13 cellular contexts compared by ENCODE assay signal in the genomic region with DNA sequence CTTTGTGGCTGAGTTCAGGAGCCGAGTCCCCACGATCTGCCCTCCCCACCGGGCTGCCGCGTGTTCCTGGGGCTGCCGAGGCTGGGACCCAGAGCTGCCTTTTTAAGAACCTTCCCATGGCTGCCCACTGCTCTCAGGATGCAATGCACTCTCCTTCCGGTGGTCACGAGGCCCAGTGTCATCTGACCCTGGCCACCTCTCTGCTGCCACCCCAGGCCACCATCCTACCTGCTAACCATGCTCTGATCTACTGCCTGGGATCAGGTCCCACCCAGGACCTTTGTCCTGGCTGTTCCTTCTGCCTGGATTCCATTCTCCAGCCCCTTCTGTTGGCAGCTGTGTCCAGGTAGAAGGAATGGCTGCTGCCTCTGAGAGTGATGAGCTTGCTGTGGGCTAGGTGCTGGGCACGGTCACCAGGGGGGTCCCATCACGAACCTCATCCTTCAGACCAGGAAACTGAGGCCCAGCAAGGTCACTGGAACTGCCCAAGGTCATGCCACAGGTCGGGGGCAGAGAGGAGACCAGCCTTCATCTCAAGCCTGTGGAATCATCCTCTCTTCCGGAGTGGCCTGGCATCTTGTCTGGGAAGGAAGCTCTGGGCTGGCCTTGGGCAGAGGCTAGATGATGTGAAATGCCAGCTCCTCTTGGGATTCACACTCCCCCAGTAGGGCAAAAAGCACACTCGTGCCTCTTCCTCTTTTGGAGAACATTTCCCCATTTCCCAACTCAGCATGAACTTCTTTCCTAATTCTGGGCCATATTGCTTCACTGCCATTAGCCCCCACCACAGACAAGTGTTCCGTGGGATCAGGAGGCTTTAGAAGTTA. TPM values are rescaled to one million over a fixed set of nuclear protein-coding genes. Genes with fewer than 3 reads are reported as not detected.
A peak's percentile ranks its signal among the peaks of the same experiment; 100 is the strongest.
DNase-seq lines count a peak whose midpoint lies in the region; ATAC-seq, FAIRE-seq and TF ChIP-seq lines count a peak whose summit lies in the region.
"Had no signal": no experiment of that assay in that cellular context is flagged by ENCODE, and none has a peak within 500 bp of the region (broad histone marks: within the 10 kb centered on the region; RNA-seq: fewer than 3 reads in every experiment).

No MANE protein-coding gene starts in this region.

- H2AFZ ChIP-seq in IMR-90 (replicated peaks; ENCODE audit: low read length, poor library complexity) (no peak overlapping the region), astrocyte (ENCODE audit: low read depth, low read length) (no peak overlapping the region)

- dilution Hi-C loops in IMR-90 (cut with HindIII; ENCODE audit: low sequenced_read_pairs, unreplicated experiment): no loop called here

- H3K56ac ChIP-seq in IMR-90 (ENCODE audit: extremely low read depth, insufficient read depth, low read length): no peak overlapping the region

- no peak overlapping the region for H3K4me3 ChIP-seq in IMR-90 (ENCODE audit: insufficient read depth, low read depth, low read length)
- no peak overlapping the region for H3K4me3 ChIP-seq in astrocyte (ENCODE audit: insufficient read depth, low read depth, low read length)
- H3K4me3 ChIP-seq in right lobe of liver: no peak overlapping the region
- H3K4me3 ChIP-seq in spleen: no peak overlapping the region

- H3K4me2 ChIP-seq in IMR-90 (ENCODE audit: low read depth, low read length) (no peak overlapping the region; the same call in 1 of the 2 replicates), astrocyte (ENCODE audit: low read length) (no peak overlapping the region)

- POLR2A ChIA-PET in IMR-90 (lab: Charles Lee; ENCODE audit: unreplicated experiment): no interaction called here
- POLR2A ChIA-PET in activated CD4-positive, alpha-beta T cell treated with anti-CD3 and anti-CD28 coated beads, Interleukin-2, amount 10 ng/mL, durations not matched to agents 7 days and 5 days (lab: Charles Lee): no interaction called here

- H3K4me3 Mint-ChIP-seq in astrocyte (ENCODE audit: unreplicated experiment): no peak overlapping the region
- no peak overlapping the region for H3K4me3 Mint-ChIP-seq in activated CD4-positive, alpha-beta T cell treated with anti-CD3 and anti-CD28 coated beads, Interleukin-2, amount 10 ng/mL, durations not matched to agents 7 days and 5 days
- H3K4me3 Mint-ChIP-seq: activated CD8-positive, alpha-beta T cell treated with anti-CD3 and anti-CD28 coated beads for 36 hours; naive thymus-derived CD8-positive, alpha-beta T cell had no signal

- no peak overlapping the region; the same call in 1 of the 2 replicates for H3K18ac ChIP-seq in IMR-90 (ENCODE audit: low read depth, low read length)

- H3K36me3 Mint-ChIP-seq in astrocyte (ENCODE audit: low read depth, unreplicated experiment): peaks cover 3% of the 10 kb centered on the region
- H3K36me3 Mint-ChIP-seq in activated CD4-positive, alpha-beta T cell treated with anti-CD3 and anti-CD28 coated beads, Interleukin-2, amount 10 ng/mL, durations not matched to agents 7 days and 5 days (ENCODE audit: low read depth): no peaks in the 10 kb centered on the region
- H3K36me3 Mint-ChIP-seq: naive thymus-derived CD8-positive, alpha-beta T cell had no signal

- H3K4me1 Mint-ChIP-seq in astrocyte (ENCODE audit: low read depth, unreplicated experiment): no peaks in the 10 kb centered on the region
- H3K4me1 Mint-ChIP-seq in activated CD4-positive, alpha-beta T cell treated with anti-CD3 and anti-CD28 coated beads, Interleukin-2, amount 10 ng/mL, durations not matched to agents 7 days and 5 days: no peaks in the 10 kb centered on the region

- H3K9me1 ChIP-seq in IMR-90 (ENCODE audit: insufficient read depth, low read length): no peaks in the 10 kb centered on the region; the same call in 1 of the 2 replicates

- no peak overlapping the region for H3K27ac Mint-ChIP-seq in astrocyte (ENCODE audit: unreplicated experiment)
- H3K27ac Mint-ChIP-seq in activated CD4-positive, alpha-beta T cell treated with anti-CD3 and anti-CD28 coated beads, Interleukin-2, amount 10 ng/mL, durations not matched to agents 7 days and 5 days: no peak overlapping the region
- H3K27ac Mint-ChIP-seq: activated CD8-positive, alpha-beta T cell treated with anti-CD3 and anti-CD28 coated beads for 36 hours; naive thymus-derived CD8-positive, alpha-beta T cell had no signal

- H3K9me3 Mint-ChIP-seq in astrocyte (ENCODE audit: unreplicated experiment): peaks cover 5% of the 10 kb centered on the region
- no peaks in the 10 kb centered on the region for H3K9me3 Mint-ChIP-seq in activated CD4-positive, alpha-beta T cell treated with anti-CD3 and anti-CD28 coated beads, Interleukin-2, amount 10 ng/mL, durations not matched to agents 7 days and 5 days
- H3K9me3 Mint-ChIP-seq: activated CD8-positive, alpha-beta T cell treated with anti-CD3 and anti-CD28 coated beads for 36 hours had no signal

- H2AK5ac ChIP-seq in IMR-90 (ENCODE audit: low read depth, low read length): no peak overlapping the region

- peaks cover 3% of the 10 kb centered on the region for H3K9me3 ChIP-seq in IMR-90 (ENCODE audit: control insufficient read depth, insufficient read depth, low read length)
- H3K9me3 ChIP-seq in astrocyte (ENCODE audit: insufficient read depth, low read depth, low read length): peaks cover 3% of the 10 kb centered on the region
- H3K9me3 ChIP-seq in right lobe of liver: no peaks in the 10 kb centered on the region
- H3K9me3 ChIP-seq in spleen: no peaks in the 10 kb centered on the region

- H4K91ac ChIP-seq in IMR-90 (ENCODE audit: insufficient read depth, low read depth, low read length): no peak overlapping the region; the same call in 1 of the 2 replicates

- peak overlapping the region in 1 of 2 experiments; percentile 69; a peak in 1 of 4 replicates for H4K8ac ChIP-seq in IMR-90 (ENCODE audit: low read depth in 2 of 2, low read length in 2 of 2)

- no peak overlapping the region for H2AK9ac ChIP-seq in IMR-90 (replicated peaks; ENCODE audit: low read depth, low read length, poor library complexity)

- H3K23ac ChIP-seq in IMR-90 (ENCODE audit: low read depth, low read length): no peak overlapping the region

- H3K4me1 ChIP-seq in IMR-90 (ENCODE audit: control insufficient read depth, insufficient read depth, low read length) (peaks cover 11% of the 10 kb centered on the region), astrocyte (ENCODE audit: insufficient read depth, low read length) (peaks cover 8% of the 10 kb centered on the region), right lobe of liver (peaks cover 0 to 55% (median 19%) of the 10 kb centered on the region in 4 donors), spleen (peaks cover 0 to 31% (median 20%) of the 10 kb centered on the region in 6 donors)

- H2BK20ac ChIP-seq in IMR-90 (ENCODE audit: low read depth, low read length): no peak overlapping the region

- intact Hi-C loops in IMR-90 (cut with micrococcal nuclease): no loop called here
- intact Hi-C loops in right lobe of liver (cut with DNase I): no loop called here
- intact Hi-C loops in spleen (cut with DNase I; ENCODE audit: low total_unique reads): no loop called here

- TF ChIP-seq RAD21 in IMR-90 (IDR thresholded peaks at IDR 0.05; ENCODE audit: low read length): no peak

- 76% methylated on average over 3 of the region's 14 CpGs; no CpG with 5 or more reads in 1 of the 2 experiments for WGBS in IMR-90 (ENCODE audit: extremely low coverage in 2 of 2, insufficient read length in 1 of 2), 2 experiments
- 33% methylated on average over 3 of the region's 14 CpGs for WGBS in right lobe of liver (ENCODE audit: insufficient coverage, low coverage, low lambda C conversion rate, missing lambda C conversion rate)
- 53 to 70% (median 61%) methylated on average over 13 to 14 of the region's 14 CpGs for WGBS in spleen, 5 donors

- in situ Hi-C loops in IMR-90 (cut with MboI; ENCODE audit: low sequenced_read_pairs): no loop called here

- no peak overlapping the region for H3K4ac ChIP-seq in IMR-90 (ENCODE audit: low read depth, low read length)

- H3K14ac ChIP-seq in IMR-90 (replicated peaks; ENCODE audit: low read depth, low read length): no peak overlapping the region

- H2BK5ac ChIP-seq in IMR-90 (ENCODE audit: low read depth, low read length, poor library complexity, severe bottlenecking): no peak overlapping the region

- no peaks in the 10 kb centered on the region for H3K79me2 ChIP-seq in astrocyte (ENCODE audit: insufficient read depth, low read length)

- H4K5ac ChIP-seq in IMR-90 (ENCODE audit: low read depth, low read length): peak overlapping the region; percentile 49; the same call in 1 of the 2 replicates

- H3K27me3 Mint-ChIP-seq in astrocyte (ENCODE audit: low read depth, unreplicated experiment): peaks cover 49% of the 10 kb centered on the region
- H3K27me3 Mint-ChIP-seq in activated CD4-positive, alpha-beta T cell treated with anti-CD3 and anti-CD28 coated beads, Interleukin-2, amount 10 ng/mL, durations not matched to agents 7 days and 5 days: peaks cover 35% of the 10 kb centered on the region

- CTCF ChIA-PET in IMR-90 (lab: Yijun Ruan, JAX): no interaction called here
- CTCF ChIA-PET in activated CD4-positive, alpha-beta T cell treated with anti-CD3 and anti-CD28 coated beads, Interleukin-2, amount 10 ng/mL, durations not matched to agents 7 days and 5 days (lab: Charles Lee): no interaction called here

- no peak overlapping the region for H3K27ac ChIP-seq in IMR-90 (ENCODE audit: insufficient read depth, low read length)
- H3K27ac ChIP-seq in astrocyte (ENCODE audit: low read depth, low read length): no peak overlapping the region
- peak overlapping the region in 2 of 3 donors; percentile 26 to 47 for H3K27ac ChIP-seq in right lobe of liver
- peak overlapping the region in 3 of 8 donors; percentile 20 to 66 (median 61) for H3K27ac ChIP-seq in spleen

- H2BK120ac ChIP-seq in IMR-90 (ENCODE audit: low read depth, low read length): no peak overlapping the region

- TF ChIP-seq POLR2A in IMR-90 (IDR thresholded peaks at IDR 0.05; ENCODE audit: low read depth, low read length): no peak
- no peak for TF ChIP-seq POLR2A in right lobe of liver (IDR thresholded peaks at IDR 0.05)
- TF ChIP-seq POLR2A in spleen (IDR thresholded peaks at IDR 0.05): no peak

- DNase-seq in IMR-90: no peak
- no peak for DNase-seq in astrocyte (ENCODE audit: low read depth)
- peak in 2 of 3 donors; percentile 10 to 36 for DNase-seq in right lobe of liver
- peak; percentile 51 for DNase-seq in spleen
- DNase-seq in activated CD4-positive, alpha-beta T cell treated with anti-CD3 and anti-CD28 coated beads, Interleukin-2, amount 10 ng/mL, durations not matched to agents 7 days and 5 days: no peak
- no peak for DNase-seq in SK-N-DZ (ENCODE audit: low spot score)
- DNase-seq: activated CD8-positive, alpha-beta T cell treated with anti-CD3 and anti-CD28 coated beads for 36 hours; activated naive CD4-positive, alpha-beta T cell; stimulated activated CD4-positive, alpha-beta T cell treated with anti-CD3 and anti-CD28 coated beads, Interleukin-12 subunit alpha, Interleukin-12 subunit beta, amount 100 ng/mL, for 4 hours had no signal

- H2BK15ac ChIP-seq in IMR-90 (ENCODE audit: low read depth, low read length): no peak overlapping the region

- no peaks in the 10 kb centered on the region for H3K79me1 ChIP-seq in IMR-90 (ENCODE audit: low read depth in 1 of 2, low read length in 2 of 2)

- no peak for TF ChIP-seq CTCF in IMR-90 (conservative IDR thresholded peaks at IDR 0.05; ENCODE audit: low read depth, low read length)
- no peak for TF ChIP-seq CTCF in astrocyte (IDR thresholded peaks at IDR 0.05; ENCODE audit: insufficient read depth, low read depth, low read length)
- no peak for TF ChIP-seq CTCF in right lobe of liver (IDR thresholded peaks at IDR 0.05)
- TF ChIP-seq CTCF in spleen (IDR thresholded peaks at IDR 0.05 in 8 of 11, conservative IDR thresholded peaks at IDR 0.05 in 3 of 11): no peak

- no peaks in the 10 kb centered on the region for H3K36me3 ChIP-seq in IMR-90 (ENCODE audit: control insufficient read depth, insufficient read depth, low read length)
- H3K36me3 ChIP-seq in astrocyte (ENCODE audit: insufficient read depth, low read length): no peaks in the 10 kb centered on the region
- H3K36me3 ChIP-seq in right lobe of liver: no peaks in the 10 kb centered on the region
- no peaks in the 10 kb centered on the region for H3K36me3 ChIP-seq in spleen

- H4K20me1 ChIP-seq in IMR-90 (ENCODE audit: insufficient read depth, low read length) (no peaks in the 10 kb centered on the region), astrocyte (ENCODE audit: insufficient read depth, low read length) (no peaks in the 10 kb centered on the region)

- ATAC-seq in IMR-90 (ENCODE audit: low read depth): no peak
- ATAC-seq in right lobe of liver: peak in 3 of 4 donors; percentile 1 to 3 (median 2)
- ATAC-seq in GM21529 (IDR thresholded peaks at IDR 0.05; ENCODE audit: unreplicated experiment): no peak
- ATAC-seq in GM19467 (IDR thresholded peaks at IDR 0.05; ENCODE audit: unreplicated experiment): no peak
- ATAC-seq: activated CD8-positive, alpha-beta T cell treated with anti-CD3 and anti-CD28 coated beads for 36 hours; naive thymus-derived CD8-positive, alpha-beta T cell; Panc1 had no signal

- no TSS peak for BruUV-seq in IMR-90 (replicated peaks; lab: Mats Ljungman, UMichigan)

- H3K27me3 ChIP-seq in IMR-90 (ENCODE audit: control insufficient read depth, insufficient read depth, low read length) (peaks cover 35% of the 10 kb centered on the region), astrocyte (ENCODE audit: insufficient read depth, low read length) (peaks cover 45% of the 10 kb centered on the region), right lobe of liver (no peaks in the 10 kb centered on the region), spleen (replicated peaks in 1 of 7) (peaks cover 0 to 93% (median 12%) of the 10 kb centered on the region in 7 donors)

- FAIRE-seq in astrocyte (lab: Jason Lieb, UNC): no peak

- H3K9ac ChIP-seq in IMR-90 (ENCODE audit: low read depth, low read length) (0 out of 2 replicates have a peak overlapping the region, but pooled peaks have one; percentile 10), astrocyte (ENCODE audit: low read length) (peak overlapping the region; percentile 36)

RNA-seq across cellular contexts. Expression of a gene that starts 20.5 kb away (rescaled TPM):
- total RNA-seq in IMR-90 (2012; rRNA removed) (not detected in 2 replicates), astrocyte (not detected in 2 replicates), right lobe of liver (1,000 to 10,000 TPM in 2 of 6 experiments, 100 to 1,000 TPM in 4; 187 to 1,757 (median 778) TPM), spleen (under 1 TPM in 4 of 7 donors, not detected in 3; 0.17 to 0.67 (median 0.41) TPM)
- polyA plus RNA-seq in IMR-90 (2012; rRNA removed) (not detected in 2 replicates), spleen (under 1 TPM; 0.04 to 0.13 (median 0.05) TPM)
- polyA plus RNA-seq in IMR-90 (2012; cell fraction: cytosol; rRNA removed): not detected in 2 replicates
- polyA plus RNA-seq in IMR-90 (2012; cell fraction: nucleus; rRNA removed; ENCODE audit: low replicate concordance): not detected in 2 replicates
- total RNA-seq in activated CD4-positive, alpha-beta T cell treated with anti-CD3 and anti-CD28 coated beads, Interleukin-2, amount 10 ng/mL, durations not matched to agents 7 days and 5 days: not detected
- not detected in 2 replicates for polyA plus RNA-seq in SK-N-DZ (2014; cell fraction: cytosol; rRNA removed)
- not detected in 2 replicates for polyA plus RNA-seq in SK-N-DZ (2014; cell fraction: nucleus; rRNA removed)
- total RNA-seq: activated CD8-positive, alpha-beta T cell treated with anti-CD3 and anti-CD28 coated beads for 36 hours; naive thymus-derived CD8-positive, alpha-beta T cell had no signal
- polyA plus RNA-seq: naive thymus-derived CD8-positive, alpha-beta T cell had no signal

RNA-seq across cellular contexts. Expression of a gene that starts 38.8 kb away (rescaled TPM):
- not detected in 2 replicates for total RNA-seq in IMR-90 (2012; rRNA removed)
- polyA plus RNA-seq in IMR-90 (2012; rRNA removed): not detected in 2 replicates
- polyA plus RNA-seq in IMR-90 (2012; cell fraction: cytosol; rRNA removed): not detected in 2 replicates
- polyA plus RNA-seq in IMR-90 (2012; cell fraction: nucleus; rRNA removed; ENCODE audit: low replicate concordance): not detected in 2 replicates
- total RNA-seq in astrocyte: not detected in 2 replicates
- under 1 TPM in 4 of 6 experiments, not detected in 2; 0.14 to 0.75 (median 0.36) TPM for total RNA-seq in right lobe of liver
- total RNA-seq in spleen: 10 to 100 TPM; 11.7 to 28.4 (median 20.9) TPM
- 10 to 100 TPM in 1 of 3 donors, 1 to 10 TPM in 2; 8.6 to 11.2 (median 9.8) TPM for polyA plus RNA-seq in spleen
- 10 to 100 TPM; 28.3 to 31.4 TPM for total RNA-seq in activated CD4-positive, alpha-beta T cell treated with anti-CD3 and anti-CD28 coated beads, Interleukin-2, amount 10 ng/mL, durations not matched to agents 7 days and 5 days
- not detected in 2 replicates for polyA plus RNA-seq in SK-N-DZ (2014; cell fraction: cytosol; rRNA removed)
- not detected in 2 replicates for polyA plus RNA-seq in SK-N-DZ (2014; cell fraction: nucleus; rRNA removed)

RNA-seq across cellular contexts. Expression of a gene that starts 56.5 kb away (rescaled TPM):
- not detected in 2 replicates for total RNA-seq in IMR-90 (2012; rRNA removed)
- polyA plus RNA-seq in IMR-90 (2012; rRNA removed): not detected in 2 replicates
- not detected in 2 replicates for polyA plus RNA-seq in IMR-90 (2012; cell fraction: cytosol; rRNA removed)
- not detected in 2 replicates for polyA plus RNA-seq in IMR-90 (2012; cell fraction: nucleus; rRNA removed; ENCODE audit: low replicate concordance)
- not detected in 2 replicates for total RNA-seq in astrocyte
- total RNA-seq in right lobe of liver: under 1 TPM in 4 of 6 experiments, not detected in 2; 0.09 to 0.50 (median 0.33) TPM
- total RNA-seq in spleen: under 1 TPM in 1 of 7 donors, not detected in 6; 0.26 TPM
- polyA plus RNA-seq in spleen: under 1 TPM in 2 of 3 donors, not detected in 1; 0.23 to 0.45 TPM
- not detected for total RNA-seq in activated CD4-positive, alpha-beta T cell treated with anti-CD3 and anti-CD28 coated beads, Interleukin-2, amount 10 ng/mL, durations not matched to agents 7 days and 5 days
- not detected in 2 replicates for polyA plus RNA-seq in SK-N-DZ (2014; cell fraction: cytosol; rRNA removed)
- not detected in 2 replicates for polyA plus RNA-seq in SK-N-DZ (2014; cell fraction: nucleus; rRNA removed)
- total RNA-seq: activated CD8-positive, alpha-beta T cell treated with anti-CD3 and anti-CD28 coated beads for 36 hours; naive thymus-derived CD8-positive, alpha-beta T cell had no signal
- polyA plus RNA-seq: naive thymus-derived CD8-positive, alpha-beta T cell had no signal

Comparison
In these comparisons a context has a peak if more than half of its experiments do, and no peak if none do; other contexts are left out.
1. ATAC-seq: peak in right lobe of liver (3 of 4); none in IMR-90 (single experiment), GM21529 (single experiment) and GM19467 (single experiment).
2. DNase-seq: peak in right lobe of liver (2 of 3) and spleen (single experiment); none in IMR-90 (single experiment), astrocyte (single experiment), activated CD4-positive, alpha-beta T cell treated with anti-CD3 and anti-CD28 coated beads, Interleukin-2, amount 10 ng/mL, durations not matched to agents 7 days and 5 days (single experiment) and SK-N-DZ (single experiment).
3. H3K27ac ChIP-seq: peak in right lobe of liver (2 of 3); none in IMR-90 (single experiment) and astrocyte (single experiment).
4. RNA of a gene that starts 20.5 kb away (total RNA-seq): 187 to 1,757 TPM in right lobe of liver; 0.17 to 0.67 TPM in spleen, not detected in IMR-90, not detected in astrocyte and not detected in activated CD4-positive, alpha-beta T cell treated with anti-CD3 and anti-CD28 coated beads, Interleukin-2, amount 10 ng/mL, durations not matched to agents 7 days and 5 days; every median in the first group is over 100 times any median in the second.
5. RNA of a gene that starts 38.8 kb away (total RNA-seq): 28.3 to 31.4 TPM in activated CD4-positive, alpha-beta T cell treated with anti-CD3 and anti-CD28 coated beads, Interleukin-2, amount 10 ng/mL, durations not matched to agents 7 days and 5 days and 11.7 to 28.4 TPM in spleen; 0.14 to 0.75 TPM in right lobe of liver, not detected in IMR-90 and not detected in astrocyte; every median in the first group is over 4 times any median in the second.